In the genomic region with DNA sequence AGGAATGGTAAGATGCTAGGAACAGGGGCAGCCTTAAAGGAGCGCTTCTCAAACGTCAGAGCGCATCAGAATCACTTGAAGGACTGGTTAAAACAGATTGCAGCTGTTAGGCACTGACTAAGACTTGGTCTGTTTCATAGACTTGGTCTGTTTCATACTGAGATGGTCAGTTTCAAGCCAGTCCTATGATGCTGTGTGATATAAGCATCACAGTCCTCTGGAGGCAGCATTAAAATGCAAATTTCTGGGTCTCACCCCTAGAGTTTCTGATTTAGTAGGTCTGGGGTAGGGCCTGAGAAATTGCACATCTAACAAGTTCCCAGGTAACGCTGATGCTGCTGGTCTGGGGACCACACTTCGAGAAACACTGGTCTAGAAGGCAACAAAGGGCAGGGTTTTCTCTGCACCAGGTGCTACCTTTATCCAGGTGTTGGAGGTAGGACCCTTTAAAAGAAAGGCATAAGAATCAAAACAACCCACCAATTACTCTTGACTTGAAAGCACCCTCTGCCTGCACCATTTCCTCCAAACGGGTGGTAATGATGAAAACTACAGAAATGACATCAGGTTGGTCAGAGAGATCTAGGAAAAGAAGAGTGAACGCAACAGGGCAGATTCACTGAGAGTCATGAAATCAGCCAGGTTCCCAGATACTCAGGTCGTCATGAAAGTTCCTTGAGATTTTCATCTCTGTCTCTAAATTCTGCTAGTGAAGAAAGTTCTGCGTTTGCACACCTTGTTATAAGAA, we compare ENCODE assay signal across 16 cellular contexts.
DNase-seq lines count a peak whose midpoint lies in the region; ATAC-seq and TF ChIP-seq lines count a peak whose summit lies in the region.
"Had no signal": no experiment of that assay in that cellular context is flagged by ENCODE, and none has a peak within 500 bp of the region (broad histone marks: within the 10 kb centered on the region; RNA-seq: fewer than 3 reads in every experiment).

No MANE protein-coding gene starts in this region.

- ATAC-seq in GM19438 (IDR thresholded peaks at IDR 0.05; ENCODE audit: low read depth, unreplicated experiment) (peak; percentile 73), HG02798 (IDR thresholded peaks at IDR 0.05; ENCODE audit: poor library complexity, unreplicated experiment) (peak; percentile 77), HG03469 (IDR thresholded peaks at IDR 0.05; ENCODE audit: unreplicated experiment) (peak; percentile 48)
- ATAC-seq: mucosa of descending colon had no signal

- no peak for TF ChIP-seq CTCF in GM13977 (IDR thresholded peaks at IDR 0.05; ENCODE audit: extremely low read depth, insufficient read depth, missing control alignments)

- in situ Hi-C loops in GM13977 (cut with MboI; ENCODE audit: low pct_unique_long_range_greater_than_20kb, low sequenced_read_pairs, unreplicated experiment): no loop called here

- peak; percentile 64 for DNase-seq in GM13977 (ENCODE audit: low spot score)
- no peak for DNase-seq in AML-193 (lab: John Stamatoyannopoulos, UW)
- no peak for DNase-seq in NCI-H510A treated with DMSO at 0.1 percent for 48 hours (lab: John Stamatoyannopoulos, UW)
- no peak for DNase-seq in NCI-H2029 treated with DMSO at 0.1 percent for 48 hours (lab: John Stamatoyannopoulos, UW)
- no peak for DNase-seq in NCI-H128 (lab: John Stamatoyannopoulos, UW; ENCODE audit: unreplicated experiment)
- DNase-seq: activated gamma-delta T cell treated with Interleukin-2 at 50 U/mL for 16 hours, COR-L47, dorsolateral prefrontal cortex, GF-D8, MG63, mucosa of descending colon, NCI-H2171 treated with DMSO at 0.1 percent for 48 hours, SK-N-SH had no signal
